ENCODE assay signal across 14 cellular contexts in genomic region chr10:80538481-80539185, GRCh38. TPM values are rescaled to one million over a fixed set of nuclear protein-coding genes. Genes with fewer than 3 reads are reported as not detected.
DNase-seq lines count a peak whose midpoint lies in the region; ATAC-seq and TF ChIP-seq lines count a peak whose summit lies in the region.
"Had no signal": no experiment of that assay in that cellular context is flagged by ENCODE, and none has a peak within 500 bp of the region (broad histone marks: within the 10 kb centered on the region; RNA-seq: fewer than 3 reads in every experiment).

No MANE protein-coding gene starts in this region.

- H3K4me1 ChIP-seq in left ventricle myocardium inferior: peaks cover 34% of the 10 kb centered on the region
- H3K4me1 ChIP-seq in colonic mucosa: no peaks in the 10 kb centered on the region

- H3K27me3 Mint-ChIP-seq in naive B cell: no peaks in the 10 kb centered on the region
- peaks cover 3% of the 10 kb centered on the region for H3K27me3 Mint-ChIP-seq in type B pancreatic cell

- no peaks in the 10 kb centered on the region for H3K36me3 ChIP-seq in left ventricle myocardium inferior
- no peaks in the 10 kb centered on the region for H3K36me3 ChIP-seq in colonic mucosa

- no peaks in the 10 kb centered on the region for H3K27me3 ChIP-seq in left ventricle myocardium inferior (ENCODE audit: low read depth)
- H3K27me3 ChIP-seq in colonic mucosa: no peaks in the 10 kb centered on the region

- H3K9me3 Mint-ChIP-seq in naive B cell (peaks cover 0 to 2% (median 0%) of the 10 kb centered on the region in 7 donors), type B pancreatic cell (no peaks in the 10 kb centered on the region)

- peak overlapping the region in 3 of 8 donors; percentile 40 to 88 (median 52) for H3K4me3 Mint-ChIP-seq in naive B cell
- H3K4me3 Mint-ChIP-seq in type B pancreatic cell: no peak overlapping the region
- H3K4me3 Mint-ChIP-seq: CD14-positive monocyte had no signal

- H3K27ac Mint-ChIP-seq in naive B cell (peak overlapping the region in 5 of 6 donors; percentile 44 to 94 (median 72)), type B pancreatic cell (no peak overlapping the region)
- H3K27ac Mint-ChIP-seq: CD14-positive monocyte had no signal

- H3K9me3 ChIP-seq in left ventricle myocardium inferior (replicated peaks) (no peaks in the 10 kb centered on the region), colonic mucosa (no peaks in the 10 kb centered on the region)

- H3K4me3 ChIP-seq in left ventricle myocardium inferior: no peak overlapping the region
- no peak overlapping the region for H3K4me3 ChIP-seq in colonic mucosa
- H3K4me3 ChIP-seq: K562 had no signal

- ATAC-seq in Right ventricle myocardium inferior (no peak), naive B cell (ENCODE audit: low read depth in 2 of 2) (no peak), GM19328 (IDR thresholded peaks at IDR 0.05; ENCODE audit: unreplicated experiment) (no peak), HG03442 (IDR thresholded peaks at IDR 0.05; ENCODE audit: unreplicated experiment) (no peak), HG03378 (IDR thresholded peaks at IDR 0.05; ENCODE audit: unreplicated experiment) (no peak)
- ATAC-seq: K562, Panc1 had no signal

- intact Hi-C loops in left ventricle myocardium inferior (cut with micrococcal nuclease) (no loop called here), Right ventricle myocardium inferior (cut with DNase I) (loop anchor here (5.0 kb wide), 1 partner anchor 44 kb away; no protein-coding TSS in a partner anchor), colonic mucosa (cut with DNase I) (no loop called here)

- H3K27ac ChIP-seq in left ventricle myocardium inferior (replicated peaks) (peak overlapping the region; percentile 85), colonic mucosa (no peak overlapping the region)

- no peak overlapping the region for H3K9ac ChIP-seq in colonic mucosa (ENCODE audit: low read depth in 2 of 2, low read length in 2 of 2)

- TF ChIP-seq CTCF in left ventricle myocardium inferior (IDR thresholded peaks at IDR 0.05; ENCODE audit: borderline replicate concordance): no peak
- no peak for TF ChIP-seq CTCF in colonic mucosa (IDR thresholded peaks at IDR 0.05)
- no peak for TF ChIP-seq CTCF in type B pancreatic cell (conservative IDR thresholded peaks at IDR 0.05)

- peaks cover 44 to 64% (median 62%) of the 10 kb centered on the region in 3 donors for H3K4me1 Mint-ChIP-seq in naive B cell
- H3K4me1 Mint-ChIP-seq in type B pancreatic cell (ENCODE audit: unreplicated experiment): peaks cover 8% of the 10 kb centered on the region

- H3K36me3 Mint-ChIP-seq in naive B cell (no peaks in the 10 kb centered on the region), type B pancreatic cell (peaks cover 3% of the 10 kb centered on the region)
- H3K36me3 Mint-ChIP-seq: CD14-positive monocyte had no signal

- DNase-seq in left ventricle myocardium inferior: no peak
- DNase-seq in Right ventricle myocardium inferior (ENCODE audit: missing footprints): no peak
- peak; percentile 12 for DNase-seq in colonic mucosa
- no peak for DNase-seq in naive B cell
- DNase-seq in type B pancreatic cell (ENCODE audit: extremely low spot score, unreplicated experiment): peak; percentile 51
- DNase-seq: DMS79 treated with DMSO at 0.1 percent for 48 hours, NCI-H1105, NCI-H1694 treated with DMSO at 0.1 percent for 48 hours had no signal

RNA-seq across cellular contexts. Expression of gene SH2D4B, which starts 0.9 kb away (rescaled TPM):
- total RNA-seq in left ventricle myocardium inferior (not detected), Right ventricle myocardium inferior (not detected), colonic mucosa (not detected), type B pancreatic cell (ENCODE audit: low replicate concordance) (0.07 and 0.10 TPM in 2 replicates)
- polyA plus RNA-seq in naive B cell (ENCODE audit: low read depth in 6 of 6): under 1 TPM in 1 of 6 donors, not detected in 5; 0.19 TPM
- polyA plus RNA-seq: CD14-positive monocyte had no signal

Comparison
In these comparisons a context has a peak if more than half of its experiments do, and no peak if none do; other contexts are left out.
1. DNase-seq: peak in colonic mucosa (single experiment) and type B pancreatic cell (single experiment); none in left ventricle myocardium inferior (single experiment), Right ventricle myocardium inferior (single experiment) and naive B cell (single experiment).